9 cellular contexts compared by ENCODE assay signal in the genomic region with DNA sequence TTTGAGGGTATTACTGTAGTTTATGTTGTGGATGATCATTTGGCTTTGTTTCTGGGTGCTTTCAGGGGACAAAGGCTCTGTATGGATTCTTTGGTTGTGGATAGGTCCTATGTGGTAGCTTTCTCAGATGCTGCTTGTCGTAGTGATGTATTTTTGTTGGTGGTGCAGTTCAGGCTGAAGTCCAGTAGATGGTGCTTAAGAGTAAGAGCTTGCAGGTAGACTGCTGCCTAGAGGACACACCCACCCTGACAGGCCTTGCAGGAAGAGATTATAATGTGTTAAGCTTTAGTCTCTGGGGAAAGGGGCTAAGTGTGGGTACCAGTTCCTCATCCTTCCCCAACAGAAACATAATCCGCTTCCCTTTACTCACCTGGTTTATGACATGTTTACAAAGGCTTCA.
DNase-seq lines count a peak whose midpoint lies in the region; ATAC-seq and TF ChIP-seq lines count a peak whose summit lies in the region.
"Had no signal": no experiment of that assay in that cellular context is flagged by ENCODE, and none has a peak within 500 bp of the region (broad histone marks: within the 10 kb centered on the region; RNA-seq: fewer than 3 reads in every experiment).

No MANE protein-coding gene starts in this region.

- no peak overlapping the region for H3K9ac ChIP-seq in OCI-LY3 (ENCODE audit: low read length)
- H3K9ac ChIP-seq in fibroblast of lung (ENCODE audit: insufficient read depth, low read length) = no peak overlapping the region

- TF ChIP-seq CTCF in OCI-LY3 (IDR thresholded peaks at IDR 0.05; ENCODE audit: low read depth, low read length) (peak; percentile 93), fibroblast of lung (conservative IDR thresholded peaks at IDR 0.05 in 1 of 2, IDR thresholded peaks at IDR 0.05 in 1 of 2; ENCODE audit: low read depth in 1 of 2, low read length in 2 of 2) (peak; percentile 22 to 45)

- H3K4me3 ChIP-seq in OCI-LY3 (ENCODE audit: low read length) (peak overlapping the region; percentile 60), fibroblast of lung (replicated peaks in 1 of 4; ENCODE audit: control extremely low read depth in 1 of 4, insufficient read depth in 1 of 4, low read depth in 3 of 4, low read length in 4 of 4) (no peak overlapping the region)
- H3K4me3 ChIP-seq: pancreas had no signal

- H3K27ac ChIP-seq in OCI-LY3 (ENCODE audit: low read length) (0 out of 2 replicates have a peak overlapping the region, but pooled peaks have one; percentile 4), fibroblast of lung (ENCODE audit: insufficient read depth, low read length) (no peak overlapping the region)
- H3K27ac ChIP-seq: pancreas had no signal

- ATAC-seq in GM21423 (IDR thresholded peaks at IDR 0.05; ENCODE audit: unreplicated experiment) (peak; percentile 96), HG03565 (IDR thresholded peaks at IDR 0.05; ENCODE audit: unreplicated experiment) (peak; percentile 93)

- peaks cover 31% of the 10 kb centered on the region for H3K4me1 ChIP-seq in OCI-LY3 (ENCODE audit: low read length)
- H3K4me1 ChIP-seq in fibroblast of lung (ENCODE audit: control insufficient read depth, extremely low read depth, insufficient read depth, low read length) = no peaks in the 10 kb centered on the region
- H3K4me1 ChIP-seq: pancreas had no signal

- H4K20me1 ChIP-seq in OCI-LY3 (ENCODE audit: insufficient read depth, low read length) (no peaks in the 10 kb centered on the region), fibroblast of lung (ENCODE audit: control insufficient read depth, extremely low read depth, insufficient read depth, low read length) (no peaks in the 10 kb centered on the region)

- no peaks in the 10 kb centered on the region for H3K9me3 ChIP-seq in OCI-LY3 (ENCODE audit: insufficient read depth, low read length)
- H3K9me3 ChIP-seq in fibroblast of lung (ENCODE audit: control insufficient read depth, insufficient read depth, low read depth, low read length) = no peaks in the 10 kb centered on the region
- H3K9me3 ChIP-seq: pancreas had no signal

- DNase-seq in NCI-H1092 treated with DMSO at 0.1 percent for 48 hours (lab: John Stamatoyannopoulos, UW) (peak; percentile 46), NCI-H1092 (lab: John Stamatoyannopoulos, UW) (no peak), fibroblast of lung (ENCODE audit: low read depth in 2 of 2) (peak; percentile 1 to 33), retina (no peak)
- no peak for DNase-seq in effector CD4-positive, alpha-beta T cell

- H3K36me3 ChIP-seq in OCI-LY3 (replicated peaks; ENCODE audit: low read depth, low read length) (no peaks in the 10 kb centered on the region), fibroblast of lung (ENCODE audit: control insufficient read depth, insufficient read depth, low read length) (no peaks in the 10 kb centered on the region)
- H3K36me3 ChIP-seq: pancreas had no signal

- H3K4me2 ChIP-seq in OCI-LY3 (ENCODE audit: low read length) (peak overlapping the region; percentile 82), fibroblast of lung (ENCODE audit: extremely low read depth, insufficient read depth, low read length) (no peak overlapping the region)

- H3K79me2 ChIP-seq in OCI-LY3 (ENCODE audit: low read length) (no peaks in the 10 kb centered on the region), fibroblast of lung (ENCODE audit: control insufficient read depth, insufficient read depth, low read length) (no peaks in the 10 kb centered on the region)

- H3K27me3 ChIP-seq in OCI-LY3 (ENCODE audit: low read depth, low read length) (no peaks in the 10 kb centered on the region), fibroblast of lung (ENCODE audit: control insufficient read depth, insufficient read depth, low read length) (no peaks in the 10 kb centered on the region)
- H3K27me3 ChIP-seq: pancreas had no signal

- H2AFZ ChIP-seq in OCI-LY3 (ENCODE audit: low read depth, low read length) (peak overlapping the region; percentile 76), fibroblast of lung (ENCODE audit: low read length) (no peak overlapping the region)

Comparison
In these comparisons a context has a peak if more than half of its experiments do, and no peak if none do; other contexts are left out.
1. DNase-seq: peak in NCI-H1092 treated with DMSO at 0.1 percent for 48 hours (single experiment) and fibroblast of lung (2 of 2); none in NCI-H1092 (single experiment), effector CD4-positive, alpha-beta T cell (single experiment) and retina (single experiment).